In the genomic region with DNA sequence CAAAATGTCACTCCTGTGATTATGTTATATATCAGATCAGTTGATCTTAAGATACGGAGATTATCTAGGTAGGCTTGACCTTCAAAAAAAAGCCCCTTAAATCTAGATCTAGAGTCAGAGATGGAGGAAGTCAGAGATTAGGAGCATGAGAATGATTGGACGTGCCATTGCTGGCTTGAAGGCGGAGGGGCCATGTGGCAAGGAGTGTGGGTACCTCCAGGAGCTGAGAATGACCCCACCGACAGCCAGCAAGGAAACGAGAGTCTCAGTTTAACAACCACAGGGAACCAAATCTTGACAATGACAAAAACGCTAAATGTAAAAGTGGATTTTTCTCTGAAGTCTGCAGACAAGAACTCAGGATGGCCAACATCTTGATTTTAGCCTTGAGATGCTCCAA, we compare ENCODE assay signal across 25 cellular contexts. TPM values are rescaled to one million over a fixed set of nuclear protein-coding genes. Genes with fewer than 3 reads are reported as not detected.
DNase-seq lines count a peak whose midpoint lies in the region; ATAC-seq, FAIRE-seq and TF ChIP-seq lines count a peak whose summit lies in the region.
"Had no signal": no experiment of that assay in that cellular context is flagged by ENCODE, and none has a peak within 500 bp of the region (broad histone marks: within the 10 kb centered on the region; RNA-seq: fewer than 3 reads in every experiment).

No MANE protein-coding gene starts in this region.

- intact Hi-C loops in HepG2 (cut with micrococcal nuclease; ENCODE audit: unreplicated experiment), result no loop called here
- intact Hi-C loops in right lobe of liver (cut with DNase I), result no loop called here

- CTCF ChIA-PET in HepG2 (lab: Yijun Ruan, JAX; ENCODE audit: low intra/inter-chr PET ratio, low total read pairs), result no interaction called here

- H3K27me3 ChIP-seq in HepG2 (ENCODE audit: control insufficient read depth in 1 of 2, insufficient read depth in 2 of 2, low read length in 2 of 2) (peaks cover 1 to 25% of the 10 kb centered on the region in 2 experiments; a peak in 1 of 5 replicates), right lobe of liver (no peaks in the 10 kb centered on the region)
- H3K27me3 ChIP-seq: BE2C, BLaER1 had no signal

- no peak for TF ChIP-seq RAD21 in HepG2 (CRISPR knock-in tag; IDR thresholded peaks at IDR 0.05)

- DNase-seq in HepG2 (ENCODE audit: low spot score) (no peak), right lobe of liver (no peak), MV-4-11 (lab: John Stamatoyannopoulos, UW) (peak; percentile 39), DMS53 (lab: John Stamatoyannopoulos, UW) (no peak)
- DNase-seq in activated CD4-positive, CD25-positive, alpha-beta regulatory T cell treated with anti-CD3 and anti-CD28 coated beads, Interleukin-2, amount 50 U/mL, for 72 hours, result no peak
- DNase-seq: 8988T; ACHN; BE2C; C1 segment of cervical spinal cord; CD4-positive, alpha-beta memory T cell; CD4-positive, CD25-positive, alpha-beta regulatory T cell; CD8-positive, alpha-beta memory T cell; COR-L47; DMS 273 treated with DMSO at 0.1 percent for 48 hours; DMS153; DMS79 treated with DMSO at 0.1 percent for 48 hours; GF-D8 had no signal

- TF ChIP-seq EP300 in HepG2 (IDR thresholded peaks at IDR 0.05; ENCODE audit: low read depth in 2 of 2, low read length in 2 of 2) (no peak), HepG2 (CRISPR knock-in tag; IDR thresholded peaks at IDR 0.05; ENCODE audit: borderline replicate concordance) (no peak)

- TF ChIP-seq POLR2A in HepG2 (IDR thresholded peaks at IDR 0.05; ENCODE audit: insufficient read depth in 1 of 2, low read depth in 2 of 2, low read length in 2 of 2) (no peak), right lobe of liver (IDR thresholded peaks at IDR 0.05) (no peak)

- H4K20me1 ChIP-seq in HepG2 (ENCODE audit: insufficient read depth, low read length), result no peaks in the 10 kb centered on the region
- H4K20me1 ChIP-seq: BLaER1 had no signal

- ATAC-seq in HepG2, result no peak
- ATAC-seq in right lobe of liver, result no peak

- H3K79me2 ChIP-seq in HepG2 (ENCODE audit: insufficient read depth, low read length), result no peaks in the 10 kb centered on the region

- H3K9ac ChIP-seq in HepG2 (ENCODE audit: insufficient read depth, low read depth, low read length), result no peak overlapping the region
- H3K9ac ChIP-seq: BLaER1 had no signal

- H3K4me1 ChIP-seq in HepG2 (ENCODE audit: insufficient read depth, low read length) (peaks cover 25% of the 10 kb centered on the region), right lobe of liver (no peaks in the 10 kb centered on the region)
- H3K4me1 ChIP-seq: BE2C, BLaER1 had no signal

- TF ChIP-seq CTCF in HepG2 (CRISPR knock-in tag; IDR thresholded peaks at IDR 0.05), result no peak
- TF ChIP-seq CTCF in right lobe of liver (IDR thresholded peaks at IDR 0.05), result no peak

- H3K36me3 ChIP-seq in HepG2 (replicated peaks in 1 of 2; ENCODE audit: control insufficient read depth in 1 of 2, insufficient read depth in 2 of 2, low read length in 2 of 2) (no peaks in the 10 kb centered on the region), right lobe of liver (no peaks in the 10 kb centered on the region)
- H3K36me3 ChIP-seq: BE2C, BLaER1 had no signal

- in situ Hi-C loops in HepG2 (cut with HindIII; ENCODE audit: extremely low pct_ligation_motif_present, low pct_unique_long_range_greater_than_20kb), result no loop called here

- no peak overlapping the region for H2AFZ ChIP-seq in HepG2 (ENCODE audit: low read length)

- H3K27ac ChIP-seq in HepG2 (ENCODE audit: extremely low read length, insufficient read depth, low read length), result no peak overlapping the region
- no peak overlapping the region for H3K27ac ChIP-seq in right lobe of liver
- H3K27ac ChIP-seq: BLaER1 had no signal

- no peak overlapping the region for H3K4me3 ChIP-seq in HepG2 (replicated peaks in 1 of 3; ENCODE audit: insufficient read depth in 1 of 3, low read depth in 2 of 3, low read length in 3 of 3)
- H3K4me3 ChIP-seq in right lobe of liver, result no peak overlapping the region
- H3K4me3 ChIP-seq: BLaER1 had no signal

- H3K9me3 ChIP-seq in HepG2 (ENCODE audit: low read length) (no peaks in the 10 kb centered on the region), right lobe of liver (no peaks in the 10 kb centered on the region)
- H3K9me3 ChIP-seq: BE2C, BLaER1 had no signal

- no peak for FAIRE-seq in HepG2 (lab: Jason Lieb, UNC)
- FAIRE-seq: A204.1, G401.6, GM12891, GM19239 had no signal

- no peak overlapping the region for H3K4me2 ChIP-seq in HepG2 (ENCODE audit: low read depth, low read length)
- H3K4me2 ChIP-seq: BLaER1 had no signal

- 55% methylated on average over 6 of the region's 6 CpGs for WGBS in HepG2 (ENCODE audit: low lambda C conversion rate)
- WGBS in right lobe of liver (ENCODE audit: insufficient coverage, low coverage, low lambda C conversion rate, missing lambda C conversion rate), result 58% methylated on average over 6 of the region's 6 CpGs

- no TSS peak for BruUV-seq in HepG2 (replicated peaks; lab: Mats Ljungman, UMichigan)

- POLR2A ChIA-PET in HepG2 (lab: Yijun Ruan, JAX), result no interaction called here

TF ChIP-seq in HepG2, 621 proteins besides CTCF, POLR2A, EP300 and RAD21:
- peak; percentile 91 for TF ChIP-seq ZNF543 (CRISPR knock-in tag; IDR thresholded peaks at IDR 0.05)
- TF ChIP-seq POLR2G (IDR thresholded peaks at IDR 0.05; ENCODE audit: low read depth, low read length), result no peak
- TF ChIP-seq HDAC2 (CRISPR knock-in tag; IDR thresholded peaks at IDR 0.05), result no peak

RNA-seq across cellular contexts. Expression of a gene that starts 32.5 kb away (rescaled TPM):
- not detected in 2 replicates for total RNA-seq in HepG2 (2016; rRNA removed; fragmentation: Illumina TruSeq; extraction: Trizol)
- total RNA-seq in HepG2 (2016; cell fraction: cytosol; rRNA removed; fragmentation: Illumina TruSeq; extraction: Trizol; ENCODE audit: low read depth), result not detected in 2 replicates
- total RNA-seq in HepG2 (2016; cell fraction: insoluble cytoplasmic fraction; rRNA removed; fragmentation: Illumina TruSeq; extraction: Trizol), result not detected in 2 replicates
- not detected in 2 replicates for total RNA-seq in HepG2 (2016; cell fraction: membrane; rRNA removed; fragmentation: Illumina TruSeq; extraction: Trizol)
- total RNA-seq in HepG2 (2016; cell fraction: nucleus; rRNA removed; fragmentation: Illumina TruSeq; extraction: Trizol), result not detected in 2 replicates
- polyA plus RNA-seq in HepG2 (2011; rRNA removed), result not detected in 2 replicates
- polyA plus RNA-seq in HepG2 (2011; cell fraction: cytosol; rRNA removed), result not detected in 2 replicates
- polyA plus RNA-seq in HepG2 (2011; cell fraction: nucleus; rRNA removed), result not detected in 2 replicates
- not detected in 2 replicates for polyA plus RNA-seq in HepG2 (2012)
- polyA plus RNA-seq in HepG2 (2016; cell fraction: cytosol; fragmentation: Illumina TruSeq; extraction: Trizol; ENCODE audit: low read depth), result not detected in 2 replicates
- not detected in 2 replicates for polyA plus RNA-seq in HepG2 (2016; cell fraction: insoluble cytoplasmic fraction; fragmentation: Illumina TruSeq; extraction: Trizol; ENCODE audit: low read depth)
- not detected in 2 replicates for polyA plus RNA-seq in HepG2 (2016; cell fraction: membrane; fragmentation: Illumina TruSeq; extraction: Trizol; ENCODE audit: low read depth)
- polyA plus RNA-seq in HepG2 (2016; cell fraction: nucleus; fragmentation: Illumina TruSeq; extraction: Trizol; ENCODE audit: insufficient read depth, low read depth), result not detected in 2 replicates
- polyA minus RNA-seq in HepG2 (2011; rRNA and poly(A)+ RNA removed; ENCODE audit: low replicate concordance), result not detected in 2 replicates
- polyA minus RNA-seq in HepG2 (2011; cell fraction: cytosol; rRNA and poly(A)+ RNA removed), result not detected in 2 replicates
- not detected in 2 replicates for polyA minus RNA-seq in HepG2 (2011; cell fraction: nucleus; rRNA and poly(A)+ RNA removed)
- total RNA-seq in right lobe of liver, result not detected
- total RNA-seq: A673; CD4-positive, alpha-beta memory T cell; CD4-positive, CD25-positive, alpha-beta regulatory T cell; CD8-positive, alpha-beta memory T cell had no signal
- polyA plus RNA-seq: AG04450; CD14-positive monocyte; CD8-positive, alpha-beta memory T cell had no signal

RNA-seq across cellular contexts. Expression of a gene that starts 32.5 kb away (rescaled TPM):
- total RNA-seq in HepG2 (2016; rRNA removed; fragmentation: Illumina TruSeq; extraction: Trizol) (7.9 and 14.0 TPM in 2 replicates), right lobe of liver (10 to 100 TPM in 5 of 6 experiments, 1 to 10 TPM in 1; 9.4 to 15.3 (median 10.6) TPM)
- total RNA-seq in HepG2 (2016; cell fraction: cytosol; rRNA removed; fragmentation: Illumina TruSeq; extraction: Trizol; ENCODE audit: low read depth), result 2.3 and 2.6 TPM in 2 replicates
- 8.7 and 13.3 TPM in 2 replicates for total RNA-seq in HepG2 (2016; cell fraction: insoluble cytoplasmic fraction; rRNA removed; fragmentation: Illumina TruSeq; extraction: Trizol)
- 5.1 TPM in 2 replicates for total RNA-seq in HepG2 (2016; cell fraction: membrane; rRNA removed; fragmentation: Illumina TruSeq; extraction: Trizol)
- total RNA-seq in HepG2 (2016; cell fraction: nucleus; rRNA removed; fragmentation: Illumina TruSeq; extraction: Trizol), result 15.7 and 18.7 TPM in 2 replicates
- polyA plus RNA-seq in HepG2 (2011; rRNA removed), result 13.5 and 15.5 TPM in 2 replicates
- 7.4 and 8.0 TPM in 2 replicates for polyA plus RNA-seq in HepG2 (2011; cell fraction: cytosol; rRNA removed)
- polyA plus RNA-seq in HepG2 (2011; cell fraction: nucleus; rRNA removed), result 38.3 and 39.4 TPM in 2 replicates
- 6.4 and 7.7 TPM in 2 replicates for polyA plus RNA-seq in HepG2 (2012)
- polyA plus RNA-seq in HepG2 (2016; cell fraction: cytosol; fragmentation: Illumina TruSeq; extraction: Trizol; ENCODE audit: low read depth), result 2.2 TPM in 2 replicates
- 6.6 and 6.8 TPM in 2 replicates for polyA plus RNA-seq in HepG2 (2016; cell fraction: insoluble cytoplasmic fraction; fragmentation: Illumina TruSeq; extraction: Trizol; ENCODE audit: low read depth)
- 3.8 and 4.2 TPM in 2 replicates for polyA plus RNA-seq in HepG2 (2016; cell fraction: membrane; fragmentation: Illumina TruSeq; extraction: Trizol; ENCODE audit: low read depth)
- 24.1 and 25.1 TPM in 2 replicates for polyA plus RNA-seq in HepG2 (2016; cell fraction: nucleus; fragmentation: Illumina TruSeq; extraction: Trizol; ENCODE audit: insufficient read depth, low read depth)
- 30.9 and 54.6 TPM in 2 replicates for polyA minus RNA-seq in HepG2 (2011; rRNA and poly(A)+ RNA removed; ENCODE audit: low replicate concordance)
- 6.9 and 7.9 TPM in 2 replicates for polyA minus RNA-seq in HepG2 (2011; cell fraction: cytosol; rRNA and poly(A)+ RNA removed)
- polyA minus RNA-seq in HepG2 (2011; cell fraction: nucleus; rRNA and poly(A)+ RNA removed), result 45.6 and 57.7 TPM in 2 replicates
